In the genomic region with DNA sequence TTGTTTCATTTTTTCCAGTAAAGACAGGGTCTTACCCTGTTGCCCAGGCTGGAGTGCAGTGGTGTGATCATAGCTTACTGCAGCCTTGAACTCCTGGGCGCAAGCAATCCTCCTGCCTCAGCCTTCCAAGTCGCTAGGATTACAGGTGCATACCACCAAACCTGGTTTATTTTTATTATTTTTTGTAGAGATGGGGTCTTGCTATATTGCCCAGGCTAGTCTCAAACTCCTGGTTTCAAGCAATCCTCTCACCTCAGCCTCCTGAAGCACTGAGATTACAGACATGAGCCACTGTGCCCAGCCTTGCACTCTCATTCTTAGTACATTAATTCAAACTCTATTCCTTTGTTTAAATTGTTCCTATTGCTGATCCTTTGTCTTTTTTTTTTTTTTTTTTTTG, we compare ENCODE assay signal across 3 cellular contexts. TPM values are rescaled to one million over a fixed set of nuclear protein-coding genes. Genes with fewer than 3 reads are reported as not detected.
"Had no signal": no experiment of that assay in that cellular context is flagged by ENCODE, and none has a peak within 500 bp of the region (broad histone marks: within the 10 kb centered on the region; RNA-seq: fewer than 3 reads in every experiment).

No MANE protein-coding gene starts in this region.

RNA-seq across cellular contexts. Expression of a gene that starts 24.0 kb away (rescaled TPM):
- total RNA-seq: dermis blood vessel endothelial cell, endothelial cell of umbilical vein, fibroblast of lung had no signal
- polyA plus RNA-seq: fibroblast of lung had no signal
